In the genomic region with DNA sequence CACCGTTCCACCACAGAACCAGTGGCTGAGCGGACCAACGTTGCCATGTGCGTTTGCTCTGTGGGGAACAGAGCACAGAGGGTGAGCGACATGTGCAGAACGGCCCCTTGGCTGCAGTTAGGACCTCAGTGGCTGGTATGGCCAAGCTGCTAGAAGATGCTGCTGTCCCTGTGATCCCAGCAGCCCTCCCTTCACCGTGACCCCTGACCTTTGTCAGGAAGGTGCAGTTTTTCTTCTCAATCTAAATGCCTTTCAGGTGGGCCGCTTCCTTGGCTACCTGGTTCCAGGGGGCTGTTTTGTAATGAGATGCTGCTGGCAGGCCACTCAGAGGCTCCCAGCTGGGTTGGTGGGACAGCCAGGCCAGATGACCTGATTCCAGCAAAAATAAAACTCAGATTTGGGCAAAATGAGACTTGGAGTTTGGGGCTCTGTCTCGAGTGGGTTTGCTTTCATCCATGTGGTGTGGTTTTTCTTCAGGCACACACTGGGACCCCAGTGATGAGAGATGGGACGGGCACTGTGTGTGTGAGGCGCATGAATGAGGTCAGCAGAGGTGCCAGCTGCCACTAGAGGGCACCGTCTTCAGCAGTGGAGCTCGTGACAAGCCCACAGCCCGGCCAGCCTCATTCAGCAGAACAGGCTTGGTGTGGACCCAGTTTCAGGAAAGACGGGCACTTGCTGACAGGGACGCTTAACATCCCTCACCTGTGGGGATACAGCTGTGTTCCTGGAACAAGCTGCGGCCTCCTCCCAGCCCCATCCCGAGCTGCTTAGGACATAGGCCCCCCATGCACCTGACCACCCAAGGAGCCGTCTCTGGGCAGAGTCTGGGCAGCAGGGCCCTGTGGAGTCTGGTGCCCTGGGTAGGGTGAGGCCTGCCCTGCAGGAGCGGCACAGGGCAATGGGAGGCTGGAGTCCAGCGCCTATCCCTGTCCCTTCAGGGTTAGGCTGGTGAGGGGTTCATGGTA, we compare ENCODE assay signal across 8 cellular contexts. TPM values are rescaled to one million over a fixed set of nuclear protein-coding genes. Genes with fewer than 3 reads are reported as not detected.
DNase-seq lines count a peak whose midpoint lies in the region; ATAC-seq and TF ChIP-seq lines count a peak whose summit lies in the region.

No MANE protein-coding gene starts in this region.

- POLR2A ChIA-PET in WTC11 (lab: Charles Lee), result no interaction called here

- H3K4me1 Mint-ChIP-seq in WTC11, result peaks cover 7% of the 10 kb centered on the region

- peak; percentile 66 for DNase-seq in G401 (ENCODE audit: low spot score)
- peak; percentile 25 for DNase-seq in LNCaP clone FGC (ENCODE audit: low read depth)
- DNase-seq in WTC11 (ENCODE audit: low spot score), result peak; percentile 70
- DNase-seq in cerebellum (ENCODE audit: low spot score), result peak; percentile 59
- DNase-seq in right lobe of liver, result peak; percentile 54 to 69 (median 62)
- peak; percentile 14 for DNase-seq in stimulated activated CD8-positive, alpha-beta memory T cell treated with anti-CD3 and anti-CD28 coated beads, Interleukin-12 subunit alpha, Interleukin-12 subunit beta, amount 100 ng/mL, for 24 hours (ENCODE audit: extremely low read depth)

- H3K4me3 ChIP-seq in LNCaP clone FGC (ENCODE audit: low read depth, low read length), result no peak overlapping the region
- H3K4me3 ChIP-seq in right lobe of liver, result no peak overlapping the region

- WGBS in right lobe of liver (ENCODE audit: insufficient coverage, low coverage, low lambda C conversion rate, missing lambda C conversion rate), result 79% methylated on average over 5 of the region's 21 CpGs

- no peak overlapping the region for H3K27ac ChIP-seq in right lobe of liver

- no peaks in the 10 kb centered on the region for H3K27me3 Mint-ChIP-seq in WTC11 (ENCODE audit: low read depth)

- in situ Hi-C loops in G401 (cut with HindIII; ENCODE audit: low sequenced_read_pairs), result no loop called here

- TF ChIP-seq POLR2A in right lobe of liver (IDR thresholded peaks at IDR 0.05), result no peak

- ATAC-seq in WTC11 (peak; percentile 31), right lobe of liver (peak in 3 of 4 donors; percentile 8 to 36 (median 23)), HG03108 (IDR thresholded peaks at IDR 0.05; ENCODE audit: unreplicated experiment) (no peak), GM19452 (IDR thresholded peaks at IDR 0.05; ENCODE audit: unreplicated experiment) (no peak)

- no peaks in the 10 kb centered on the region; the same call in 1 of the 2 replicates for H3K9me3 Mint-ChIP-seq in WTC11

- H3K27me3 ChIP-seq in right lobe of liver, result no peaks in the 10 kb centered on the region

- H3K27ac Mint-ChIP-seq in WTC11, result peak overlapping the region; percentile 94

- peaks cover 0 to 9% (median 3%) of the 10 kb centered on the region in 4 donors for H3K4me1 ChIP-seq in right lobe of liver

- H3K4me3 Mint-ChIP-seq in WTC11, result no peak overlapping the region

- intact Hi-C loops in right lobe of liver (cut with DNase I), result no loop called here

- peaks cover 21% of the 10 kb centered on the region for H3K36me3 Mint-ChIP-seq in WTC11

- no peaks in the 10 kb centered on the region for H3K9me3 ChIP-seq in right lobe of liver

- H3K36me3 ChIP-seq in right lobe of liver, result peaks cover 0 to 14% (median 8%) of the 10 kb centered on the region in 4 donors

- CTCF ChIA-PET in WTC11 (lab: Charles Lee), result interaction anchor here (0.6 to 3.7 kb wide), 19 partner anchors 8 to 634 kb away, joined by 3 to 42 read pairs (median 5); no protein-coding TSS in a partner anchor

- TF ChIP-seq CTCF in LNCaP clone FGC (IDR thresholded peaks at IDR 0.05; ENCODE audit: control insufficient read depth, extremely low read depth, insufficient read depth), result peak; percentile 93
- TF ChIP-seq CTCF in WTC11 (IDR thresholded peaks at IDR 0.05), result peak; percentile 57
- peak in 3 of 4 donors; percentile 70 to 75 (median 71) for TF ChIP-seq CTCF in right lobe of liver (IDR thresholded peaks at IDR 0.05)

TF ChIP-seq in WTC11, 78 proteins besides CTCF, POLR2A, EP300 and RAD21 (continues in another document):
- TF ChIP-seq, protein P1, sequence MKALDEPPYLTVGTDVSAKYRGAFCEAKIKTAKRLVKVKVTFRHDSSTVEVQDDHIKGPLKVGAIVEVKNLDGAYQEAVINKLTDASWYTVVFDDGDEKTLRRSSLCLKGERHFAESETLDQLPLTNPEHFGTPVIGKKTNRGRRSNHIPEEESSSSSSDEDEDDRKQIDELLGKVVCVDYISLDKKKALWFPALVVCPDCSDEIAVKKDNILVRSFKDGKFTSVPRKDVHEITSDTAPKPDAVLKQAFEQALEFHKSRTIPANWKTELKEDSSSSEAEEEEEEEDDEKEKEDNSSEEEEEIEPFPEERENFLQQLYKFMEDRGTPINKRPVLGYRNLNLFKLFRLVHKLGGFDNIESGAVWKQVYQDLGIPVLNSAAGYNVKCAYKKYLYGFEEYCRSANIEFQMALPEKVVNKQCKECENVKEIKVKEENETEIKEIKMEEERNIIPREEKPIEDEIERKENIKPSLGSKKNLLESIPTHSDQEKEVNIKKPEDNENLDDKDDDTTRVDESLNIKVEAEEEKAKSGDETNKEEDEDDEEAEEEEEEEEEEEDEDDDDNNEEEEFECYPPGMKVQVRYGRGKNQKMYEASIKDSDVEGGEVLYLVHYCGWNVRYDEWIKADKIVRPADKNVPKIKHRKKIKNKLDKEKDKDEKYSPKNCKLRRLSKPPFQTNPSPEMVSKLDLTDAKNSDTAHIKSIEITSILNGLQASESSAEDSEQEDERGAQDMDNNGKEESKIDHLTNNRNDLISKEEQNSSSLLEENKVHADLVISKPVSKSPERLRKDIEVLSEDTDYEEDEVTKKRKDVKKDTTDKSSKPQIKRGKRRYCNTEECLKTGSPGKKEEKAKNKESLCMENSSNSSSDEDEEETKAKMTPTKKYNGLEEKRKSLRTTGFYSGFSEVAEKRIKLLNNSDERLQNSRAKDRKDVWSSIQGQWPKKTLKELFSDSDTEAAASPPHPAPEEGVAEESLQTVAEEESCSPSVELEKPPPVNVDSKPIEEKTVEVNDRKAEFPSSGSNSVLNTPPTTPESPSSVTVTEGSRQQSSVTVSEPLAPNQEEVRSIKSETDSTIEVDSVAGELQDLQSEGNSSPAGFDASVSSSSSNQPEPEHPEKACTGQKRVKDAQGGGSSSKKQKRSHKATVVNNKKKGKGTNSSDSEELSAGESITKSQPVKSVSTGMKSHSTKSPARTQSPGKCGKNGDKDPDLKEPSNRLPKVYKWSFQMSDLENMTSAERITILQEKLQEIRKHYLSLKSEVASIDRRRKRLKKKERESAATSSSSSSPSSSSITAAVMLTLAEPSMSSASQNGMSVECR (CRISPR knock-in tag; IDR thresholded peaks at IDR 0.05; ENCODE audit: borderline replicate concordance), result 0 out of 2 replicates have a peak, but pooled peaks have one; percentile 39
- TF ChIP-seq, protein P2, sequence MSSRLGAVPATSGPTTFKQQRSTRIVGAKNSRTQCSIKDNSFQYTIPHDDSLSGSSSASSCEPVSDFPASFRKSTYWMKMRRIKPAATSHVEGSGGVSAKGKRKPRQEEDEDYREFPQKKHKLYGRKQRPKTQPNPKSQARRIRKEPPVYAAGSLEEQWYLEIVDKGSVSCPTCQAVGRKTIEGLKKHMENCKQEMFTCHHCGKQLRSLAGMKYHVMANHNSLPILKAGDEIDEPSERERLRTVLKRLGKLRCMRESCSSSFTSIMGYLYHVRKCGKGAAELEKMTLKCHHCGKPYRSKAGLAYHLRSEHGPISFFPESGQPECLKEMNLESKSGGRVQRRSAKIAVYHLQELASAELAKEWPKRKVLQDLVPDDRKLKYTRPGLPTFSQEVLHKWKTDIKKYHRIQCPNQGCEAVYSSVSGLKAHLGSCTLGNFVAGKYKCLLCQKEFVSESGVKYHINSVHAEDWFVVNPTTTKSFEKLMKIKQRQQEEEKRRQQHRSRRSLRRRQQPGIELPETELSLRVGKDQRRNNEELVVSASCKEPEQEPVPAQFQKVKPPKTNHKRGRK (CRISPR knock-in tag; IDR thresholded peaks at IDR 0.05; ENCODE audit: borderline replicate concordance), result no peak
- TF ChIP-seq TP53 (CRISPR knock-in tag; IDR thresholded peaks at IDR 0.05), result no peak

RNA-seq across cellular contexts. Expression of a gene that starts 4.1 kb away (rescaled TPM):
- 32.7 and 53.5 TPM in 2 replicates for total RNA-seq in G401 (2014; rRNA removed; shearing (Covaris generic))
- total RNA-seq in WTC11 (2021) (74.2 to 78.0 TPM (median 77.6 TPM) in 3 replicates), cerebellum (11.0 TPM), right lobe of liver (10 to 100 TPM; 24.7 to 56.8 (median 30.5) TPM)

RNA-seq across cellular contexts. Expression of a gene that starts 16.7 kb away (rescaled TPM):
- not detected in 2 replicates for total RNA-seq in G401 (2014; rRNA removed; shearing (Covaris generic))
- total RNA-seq in WTC11 (2021), result not detected in 3 replicates
- not detected for total RNA-seq in cerebellum
- not detected for total RNA-seq in right lobe of liver

RNA-seq across cellular contexts. Expression of a gene that starts 25.0 kb away (rescaled TPM):
- total RNA-seq in G401 (2014; rRNA removed; shearing (Covaris generic)), result 13.7 and 17.9 TPM in 2 replicates
- total RNA-seq in WTC11 (2021), result 36.2 to 44.4 TPM (median 37.4 TPM) in 3 replicates
- 20.1 TPM for total RNA-seq in cerebellum
- total RNA-seq in right lobe of liver, result 1 to 10 TPM; 5.1 to 9.0 (median 7.7) TPM

RNA-seq across cellular contexts. Expression of a gene that starts 41.4 kb away (rescaled TPM):
- total RNA-seq in G401 (2014; rRNA removed; shearing (Covaris generic)), result not detected in 2 replicates
- total RNA-seq in WTC11 (2021), result not detected in 3 replicates
- not detected for total RNA-seq in cerebellum
- total RNA-seq in right lobe of liver, result not detected

RNA-seq across cellular contexts. Expression of a gene that starts 57.0 kb away (rescaled TPM):
- not detected in 2 replicates for total RNA-seq in G401 (2014; rRNA removed; shearing (Covaris generic))
- total RNA-seq in WTC11 (2021) (not detected in 3 replicates), cerebellum (not detected), right lobe of liver (not detected)

Comparison
In these comparisons a context has a peak if more than half of its experiments do, and no peak if none do; other contexts are left out.
1. DNase-seq: peak in every context shown above with its lines; median percentile 70 in WTC11; 66 in G401; 62 in right lobe of liver; 59 in cerebellum; 25 in LNCaP clone FGC; 14 in stimulated activated CD8-positive, alpha-beta memory T cell treated with anti-CD3 and anti-CD28 coated beads, Interleukin-12 subunit alpha, Interleukin-12 subunit beta, amount 100 ng/mL, for 24 hours.
2. ATAC-seq: peak in WTC11 (single experiment) and right lobe of liver (3 of 4); none in HG03108 (single experiment) and GM19452 (single experiment).
3. Peak in every context shown above with its lines, with median percentiles within 50 percentile points of each other: CTCF ChIP-seq.